In the genomic region with DNA sequence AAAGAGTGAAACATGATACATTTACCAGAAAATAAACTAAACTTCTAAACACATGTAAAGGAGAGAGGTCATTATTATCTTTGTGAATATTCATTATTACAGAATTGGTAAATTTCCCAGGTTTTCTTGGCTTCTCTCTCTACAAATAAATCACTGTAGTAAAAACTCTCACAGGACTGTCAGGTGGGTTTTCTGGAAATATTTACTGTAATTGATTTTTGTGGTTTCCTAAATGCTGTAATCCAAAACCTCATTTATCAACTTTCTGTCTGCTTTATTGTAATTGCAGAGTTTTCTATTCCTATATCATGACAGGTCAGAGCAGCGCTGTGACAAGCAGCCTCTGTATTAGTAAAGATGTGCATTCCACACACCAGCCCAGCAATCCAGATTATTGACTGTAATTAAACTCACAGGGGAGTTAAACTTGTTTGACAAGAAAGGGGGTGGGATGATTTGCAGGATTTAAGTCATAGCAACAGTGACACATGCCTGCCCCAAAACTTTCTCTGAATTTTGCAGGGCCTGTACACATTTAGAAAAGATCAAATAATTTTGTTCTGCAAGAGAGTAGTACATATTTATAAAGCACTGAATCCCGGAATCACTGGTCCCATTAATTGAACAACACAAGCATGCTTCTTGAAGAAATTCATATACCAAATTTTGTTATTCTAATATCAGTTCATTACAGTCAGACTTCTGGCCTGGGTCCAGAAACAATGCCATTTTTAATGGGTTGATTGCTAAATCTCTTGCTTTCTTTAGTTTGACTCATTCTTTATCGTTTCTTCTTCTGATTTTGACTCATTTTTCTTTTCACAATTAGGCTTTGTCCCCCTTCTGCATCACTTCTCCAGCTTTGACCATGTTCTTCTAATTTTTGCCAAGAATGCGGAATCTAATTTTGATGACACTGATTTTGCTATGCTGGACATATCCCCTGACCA, we compare ENCODE assay signal across 16 cellular contexts. TPM values are rescaled to one million over a fixed set of nuclear protein-coding genes. Genes with fewer than 3 reads are reported as not detected.
A peak's percentile ranks its signal among the peaks of the same experiment; 100 is the strongest.
DNase-seq lines count a peak whose midpoint lies in the region; ATAC-seq and TF ChIP-seq lines count a peak whose summit lies in the region.
"Had no signal": no experiment of that assay in that cellular context is flagged by ENCODE, and none has a peak within 500 bp of the region (broad histone marks: within the 10 kb centered on the region; RNA-seq: fewer than 3 reads in every experiment).

No MANE protein-coding gene starts in this region.

- H3K36me3 Mint-ChIP-seq in brain (peaks cover 15% of the 10 kb centered on the region), nephron (ENCODE audit: low read depth) (peaks cover 10% of the 10 kb centered on the region)

- peak overlapping the region in 4 of 5 experiments; percentile 48 to 81 (median 59) for H3K27ac Mint-ChIP-seq in brain
- H3K27ac Mint-ChIP-seq in nephron, result peak overlapping the region; percentile 71 to 98 (median 96)

- WGBS in right lobe of liver (ENCODE audit: insufficient coverage, low coverage, low lambda C conversion rate, missing lambda C conversion rate), result 57% methylated on average over 4 of the region's 4 CpGs

- ATAC-seq in right lobe of liver (no peak), HG02798 (IDR thresholded peaks at IDR 0.05; ENCODE audit: poor library complexity, unreplicated experiment) (no peak)

- TF ChIP-seq CTCF in brain (conservative IDR thresholded peaks at IDR 0.05), result no peak
- no peak for TF ChIP-seq CTCF in nephron (IDR thresholded peaks at IDR 0.05; ENCODE audit: unreplicated experiment in 3 of 3)
- TF ChIP-seq CTCF in right lobe of liver (IDR thresholded peaks at IDR 0.05), result no peak
- no peak for TF ChIP-seq CTCF in WERI-Rb-1 (IDR thresholded peaks at IDR 0.05; ENCODE audit: low read depth, low read length)

- H3K4me3 ChIP-seq in right lobe of liver, result no peak overlapping the region
- no peak overlapping the region for H3K4me3 ChIP-seq in WERI-Rb-1 (ENCODE audit: low read depth, low read length)

- no peaks in the 10 kb centered on the region for H3K4me1 ChIP-seq in right lobe of liver

- H3K4me3 Mint-ChIP-seq in brain (peak overlapping the region in 1 of 5 experiments; percentile 40), nephron (peak overlapping the region in 1 of 3 experiments; percentile 5)

- DNase-seq in HCEC 1CT (peak; percentile 49), NCI-H2081 treated with DMSO at 0.1 percent for 48 hours (lab: John Stamatoyannopoulos, UW) (peak; percentile 58), right lobe of liver (no peak), 8988T (no peak), WERI-Rb-1 (no peak)
- DNase-seq: activated CD4-positive, CD25-positive, alpha-beta regulatory T cell; activated gamma-delta T cell treated with Interleukin-2 at 50 U/mL for 16 hours; DMS153; effector CD4-positive, alpha-beta T cell; NCI-H1092; small intestine; stimulated activated naive CD4-positive, alpha-beta T cell; T-helper 1 cell had no signal

- H3K9me3 Mint-ChIP-seq in brain, result peaks cover 0 to 9% (median 0%) of the 10 kb centered on the region in 5 experiments
- H3K9me3 Mint-ChIP-seq in nephron, result no peaks in the 10 kb centered on the region

- no peaks in the 10 kb centered on the region for H3K36me3 ChIP-seq in right lobe of liver
- H3K36me3 ChIP-seq in WERI-Rb-1, result no peaks in the 10 kb centered on the region

- no peak overlapping the region for H3K27ac ChIP-seq in right lobe of liver
- H3K27ac ChIP-seq in WERI-Rb-1, result no peak overlapping the region

- H3K4me1 Mint-ChIP-seq in brain, result peaks cover 36% of the 10 kb centered on the region
- peaks cover 25% of the 10 kb centered on the region for H3K4me1 Mint-ChIP-seq in nephron

- intact Hi-C loops in right lobe of liver (cut with DNase I), result no loop called here

- H3K27me3 ChIP-seq in right lobe of liver (peaks cover 0 to 3% of the 10 kb centered on the region in 2 donors), WERI-Rb-1 (ENCODE audit: insufficient read depth, low read depth, severe bottlenecking) (no peaks in the 10 kb centered on the region)

- H3K27me3 Mint-ChIP-seq in brain (no peaks in the 10 kb centered on the region), nephron (ENCODE audit: low read depth) (no peaks in the 10 kb centered on the region)

- H3K9me3 ChIP-seq in right lobe of liver (no peaks in the 10 kb centered on the region), WERI-Rb-1 (ENCODE audit: severe bottlenecking) (no peaks in the 10 kb centered on the region)

- TF ChIP-seq POLR2A in right lobe of liver (IDR thresholded peaks at IDR 0.05), result no peak

RNA-seq across cellular contexts. Expression of gene PTPRO, which starts 42.2 kb away (rescaled TPM):
- polyA plus RNA-seq in brain (ENCODE audit: insufficient read depth, low read depth, low replicate concordance), result 16.0 TPM
- total RNA-seq in right lobe of liver, result 1 to 10 TPM in 3 of 6 experiments, under 1 TPM in 3; 0.43 to 2.7 (median 1.1) TPM

Comparison
In these comparisons a context has a peak if more than half of its experiments do, and no peak if none do; other contexts are left out.
1. DNase-seq: peak in HCEC 1CT (single experiment) and NCI-H2081 treated with DMSO at 0.1 percent for 48 hours (single experiment); none in right lobe of liver (0 of 3), 8988T (single experiment) and WERI-Rb-1 (single experiment).